In genomic region chr16:57299719-57300386, GRCh38 we compare ENCODE assay signal across 8 cellular contexts. TPM values are rescaled to one million over a fixed set of nuclear protein-coding genes. Genes with fewer than 3 reads are reported as not detected.
A peak's percentile ranks its signal among the peaks of the same experiment; 100 is the strongest.
DNase-seq lines count a peak whose midpoint lies in the region; FAIRE-seq and TF ChIP-seq lines count a peak whose summit lies in the region.

No MANE protein-coding gene starts in this region.

- peak overlapping the region; percentile 40 for H3K4me3 ChIP-seq in SJSA1

- no peak overlapping the region for H3K4me3 Mint-ChIP-seq in activated naive CD4-positive, alpha-beta T cell treated with anti-CD3 and anti-CD28 coated beads for 36 hours

- H3K27ac ChIP-seq in SJSA1 (peak overlapping the region; percentile 30), temporal lobe (ENCODE audit: low read depth, low read length) (peak overlapping the region; percentile 84)

- H3K4me1 Mint-ChIP-seq in activated naive CD4-positive, alpha-beta T cell treated with anti-CD3 and anti-CD28 coated beads for 36 hours (ENCODE audit: low read depth): peaks cover 8% of the 10 kb centered on the region

- H3K9me3 Mint-ChIP-seq in activated naive CD4-positive, alpha-beta T cell treated with anti-CD3 and anti-CD28 coated beads for 36 hours: no peaks in the 10 kb centered on the region

- no peak for FAIRE-seq in H54 (lab: Jason Lieb, UNC)

- no peak for TF ChIP-seq POLR2A in H54 (IDR thresholded peaks at IDR 0.05; ENCODE audit: low read depth, low read length)

- intact Hi-C loops in activated naive CD4-positive, alpha-beta T cell treated with anti-CD3 and anti-CD28 coated beads for 36 hours (cut with micrococcal nuclease): loop anchor here (1.0 to 2.0 kb wide), 17 partner anchors 11 to 829 kb away; partner anchors contain the start of genes CFAP20, CIAPIN1, COQ9 and KATNB1

- no peaks in the 10 kb centered on the region for H3K9me3 ChIP-seq in SJSA1 (replicated peaks)

- H3K4me1 ChIP-seq in SJSA1 (replicated peaks): peaks cover 21% of the 10 kb centered on the region

- DNase-seq in EL (peak; percentile 97), H54 (ENCODE audit: insufficient read length, low spot score) (peak; percentile 83), M059J (ENCODE audit: low read depth) (peak; percentile 96), SJSA1 (ENCODE audit: low read depth in 1 of 2, low spot score in 2 of 2) (peak; percentile 92 to 99), globus pallidus (ENCODE audit: low spot score) (peak; percentile 91), nucleus accumbens (lab: John Stamatoyannopoulos, UW) (peak in 53 of 56 donors; percentile 23 to 91 (median 78))
- peak; percentile 94 for DNase-seq in activated naive CD4-positive, alpha-beta T cell treated with anti-CD3 and anti-CD28 coated beads for 36 hours

- H3K27me3 Mint-ChIP-seq in activated naive CD4-positive, alpha-beta T cell treated with anti-CD3 and anti-CD28 coated beads for 36 hours (ENCODE audit: low read depth): peaks cover 2% of the 10 kb centered on the region

- CTCF ChIA-PET in activated naive CD4-positive, alpha-beta T cell treated with anti-CD3 and anti-CD28 coated beads for 36 hours (lab: Charles Lee): interaction anchor here (0.7 to 7.4 kb wide), 26 partner anchors 11 to 358 kb away, joined by 3 to 191 read pairs (median 4); partner anchors contain the start of genes CPNE2 and POLR2C

- no peak overlapping the region for H3K27ac Mint-ChIP-seq in activated naive CD4-positive, alpha-beta T cell treated with anti-CD3 and anti-CD28 coated beads for 36 hours

- no peaks in the 10 kb centered on the region for H3K36me3 ChIP-seq in SJSA1

- H3K27me3 ChIP-seq in SJSA1 (replicated peaks): no peaks in the 10 kb centered on the region

- H3K36me3 Mint-ChIP-seq in activated naive CD4-positive, alpha-beta T cell treated with anti-CD3 and anti-CD28 coated beads for 36 hours (ENCODE audit: low read depth): no peaks in the 10 kb centered on the region

RNA-seq across cellular contexts. Expression of gene PLLP, which starts 15.4 kb away (rescaled TPM):
- total RNA-seq in M059J (2014; rRNA removed; shearing (Covaris generic)): 0.27 and 0.62 TPM in 2 replicates
- not detected in 2 replicates for total RNA-seq in SJSA1 (2014; rRNA removed; shearing (Covaris generic))
- under 1 TPM; 0.25 to 0.41 TPM for total RNA-seq in activated naive CD4-positive, alpha-beta T cell treated with anti-CD3 and anti-CD28 coated beads for 36 hours
- 1.5 TPM for total RNA-seq in temporal lobe

RNA-seq across cellular contexts. Expression of gene ARL2BP, which starts 54.8 kb away (rescaled TPM):
- total RNA-seq in M059J (2014; rRNA removed; shearing (Covaris generic)): 104 and 120 TPM in 2 replicates
- total RNA-seq in SJSA1 (2014; rRNA removed; shearing (Covaris generic)): 115 and 118 TPM in 2 replicates
- 10 to 100 TPM; 11.0 to 11.2 TPM for total RNA-seq in activated naive CD4-positive, alpha-beta T cell treated with anti-CD3 and anti-CD28 coated beads for 36 hours
- 40.3 TPM for total RNA-seq in temporal lobe

RNA-seq across cellular contexts. Expression of gene CCL22, which starts 58.7 kb away (rescaled TPM):
- total RNA-seq in M059J (2014; rRNA removed; shearing (Covaris generic)): not detected in 2 replicates
- not detected in 2 replicates for total RNA-seq in SJSA1 (2014; rRNA removed; shearing (Covaris generic))
- total RNA-seq in activated naive CD4-positive, alpha-beta T cell treated with anti-CD3 and anti-CD28 coated beads for 36 hours: 1 to 10 TPM in 1 of 2 experiments, under 1 TPM in 1; 0.72 to 1.0 TPM
- not detected for total RNA-seq in temporal lobe

Comparison
In these comparisons a context has a peak if more than half of its experiments do, and no peak if none do; other contexts are left out.
1. Peak in every context shown above with its lines: DNase-seq, H3K4me3 ChIP-seq and H3K27ac ChIP-seq.